1 cellular context compared by ENCODE assay signal in genomic region chr22:42561856-42562255, GRCh38.
TF ChIP-seq lines count a peak whose summit lies in the region.

No MANE protein-coding gene starts in this region.

TF ChIP-seq in H1, 55 proteins besides CTCF, POLR2A, EP300 and RAD21:
- no peak for TF ChIP-seq CREB1 (IDR thresholded peaks at IDR 0.05)
- no peak for TF ChIP-seq JUN (IDR thresholded peaks at IDR 0.05; ENCODE audit: low read depth, low read length)
